ENCODE assay signal across 1 cellular context in genomic region chr4:37884855-37885487, GRCh38.
TF ChIP-seq lines count a peak whose summit lies in the region.

No MANE protein-coding gene starts in this region.

TF ChIP-seq in K562, 482 proteins besides CTCF, POLR2A, EP300 and RAD21:
- TF ChIP-seq EGR1 (conservative IDR thresholded peaks at IDR 0.05) (0 out of 2 replicates have a peak, but pooled peaks have one; percentile 8), MGA (IDR thresholded peaks at IDR 0.05) (no peak)
